In genomic region chr5:88881566-88881965, GRCh38 we compare ENCODE assay signal across 9 cellular contexts. TPM values are rescaled to one million over a fixed set of nuclear protein-coding genes. Genes with fewer than 3 reads are reported as not detected.
DNase-seq lines count a peak whose midpoint lies in the region; FAIRE-seq and TF ChIP-seq lines count a peak whose summit lies in the region.
"Had no signal": no experiment of that assay in that cellular context is flagged by ENCODE, and none has a peak within 500 bp of the region (broad histone marks: within the 10 kb centered on the region; RNA-seq: fewer than 3 reads in every experiment).

No MANE protein-coding gene starts in this region.

- H3K4me2 ChIP-seq in parathyroid adenoma (ENCODE audit: low read length), result no peak overlapping the region

- no peak overlapping the region for H2AFZ ChIP-seq in parathyroid adenoma

- H3K27ac ChIP-seq in parathyroid adenoma, result peak overlapping the region; percentile 60
- H3K27ac ChIP-seq: foreskin keratinocyte had no signal

- DNase-seq in GM12892 (ENCODE audit: insufficient read length) (no peak), KBM-7 (peak; percentile 55), GDM1 (lab: John Stamatoyannopoulos, UW) (no peak), NCI-H2171 (lab: John Stamatoyannopoulos, UW) (no peak), hypothalamus (lab: John Stamatoyannopoulos, UW) (no peak), glomerular visceral epithelial cell (ENCODE audit: extremely low spot score) (no peak)
- DNase-seq: foreskin keratinocyte had no signal

- no peak for TF ChIP-seq POLR2A in GM12892 (IDR thresholded peaks at IDR 0.05; ENCODE audit: low read depth, low read length)

- H3K9me3 ChIP-seq in endocrine pancreas (ENCODE audit: control insufficient read depth, low read length), result no peaks in the 10 kb centered on the region
- no peaks in the 10 kb centered on the region for H3K9me3 ChIP-seq in parathyroid adenoma (ENCODE audit: control insufficient read depth, low read length)

- H3K9ac ChIP-seq in endocrine pancreas (ENCODE audit: control insufficient read depth, insufficient read depth, low read length), result no peak overlapping the region
- H3K9ac ChIP-seq in parathyroid adenoma, result no peak overlapping the region

- H3K27me3 ChIP-seq in endocrine pancreas (ENCODE audit: control insufficient read depth, insufficient read depth, low read length), result peaks cover 4% of the 10 kb centered on the region
- peaks cover 4% of the 10 kb centered on the region for H3K27me3 ChIP-seq in parathyroid adenoma (ENCODE audit: control insufficient read depth, insufficient read depth, low read length)

- no peaks in the 10 kb centered on the region for H3K36me3 ChIP-seq in endocrine pancreas (ENCODE audit: control insufficient read depth, insufficient read depth, low read length)
- H3K36me3 ChIP-seq in parathyroid adenoma (ENCODE audit: control insufficient read depth, insufficient read depth, low read length), result no peaks in the 10 kb centered on the region

- no peak for TF ChIP-seq CTCF in parathyroid adenoma (IDR thresholded peaks at IDR 0.05)

- H3K79me2 ChIP-seq in parathyroid adenoma, result no peaks in the 10 kb centered on the region

- FAIRE-seq in GM12892 (lab: Jason Lieb, UNC), result peak; percentile 60

- H3K4me3 ChIP-seq in endocrine pancreas (ENCODE audit: control insufficient read depth, insufficient read depth, low read length) (peak overlapping the region; percentile 35), parathyroid adenoma (ENCODE audit: low read depth, low read length) (peak overlapping the region; percentile 65)

- in situ Hi-C loops in KBM-7 (cut with MboI; ENCODE audit: low pct_unique_long_range_greater_than_20kb, low sequenced_read_pairs), result no loop called here

- H3K4me1 ChIP-seq in endocrine pancreas (ENCODE audit: control insufficient read depth, insufficient read depth, low read length) (no peaks in the 10 kb centered on the region), parathyroid adenoma (no peaks in the 10 kb centered on the region)

RNA-seq across cellular contexts. Expression of gene MEF2C, which starts 1.4 kb away (rescaled TPM):
- 207 TPM for polyA plus RNA-seq in GM12892 (2012; ENCODE audit: missing spikeins)
